In genomic region chr20:13098720-13099355, GRCh38 we compare ENCODE assay signal across 24 cellular contexts.
DNase-seq lines count a peak whose midpoint lies in the region; ATAC-seq, FAIRE-seq and TF ChIP-seq lines count a peak whose summit lies in the region.
"Had no signal": no experiment of that assay in that cellular context is flagged by ENCODE, and none has a peak within 500 bp of the region (broad histone marks: within the 10 kb centered on the region; RNA-seq: fewer than 3 reads in every experiment).

No MANE protein-coding gene starts in this region.

- H3K4me3 Mint-ChIP-seq in mesothelial cell of epicardium: no peak overlapping the region
- H3K4me3 Mint-ChIP-seq: B cell had no signal

- H3K27ac ChIP-seq in small intestine (ENCODE audit: low read depth in 1 of 2, low read length in 1 of 2): no peak overlapping the region
- H3K27ac ChIP-seq: C4-2B had no signal

- peak; percentile 41 for DNase-seq in ELF-1 (ENCODE audit: low read depth, low spot score)
- peak; percentile 49 for DNase-seq in SW480 (ENCODE audit: low spot score)
- DNase-seq in islet precursor cell: peak; percentile 74
- peak; percentile 68 for DNase-seq in small intestine
- no peak for DNase-seq in NCI-H1417 treated with DMSO at 0.1 percent for 48 hours (lab: John Stamatoyannopoulos, UW)
- DNase-seq in mesothelial cell of epicardium (ENCODE audit: low spot score in 2 of 2, unreplicated experiment in 2 of 2): no peak
- DNase-seq: DMS53; H7; Kasumi-1; NCI-H1092 treated with DMSO at 0.1 percent for 48 hours; NCI-H146; NCI-H1930; NCI-H2107; NCI-H524; NCI-H748 treated with DMSO at 0.1 percent for 48 hours; NK-92 treated with Interleukin-12 subunit alpha and Interleukin-12 subunit beta, amount 100 ng/mL, for 24 hours; SK-N-SH; SW 1271 had no signal

- peaks cover 6% of the 10 kb centered on the region for H3K36me3 Mint-ChIP-seq in mesothelial cell of epicardium

- ATAC-seq in GM19035 (IDR thresholded peaks at IDR 0.05; ENCODE audit: unreplicated experiment): no peak
- ATAC-seq: K562 had no signal

- H3K4me3 ChIP-seq in small intestine (ENCODE audit: low read depth in 1 of 2, low read length in 2 of 2): no peak overlapping the region
- H3K4me3 ChIP-seq: K562 had no signal

- no peak for FAIRE-seq in small intestine (lab: Jason Lieb, UNC)
- FAIRE-seq: D721Med, G401.6, K562 had no signal

- H3K4me1 ChIP-seq in small intestine (ENCODE audit: control insufficient read depth in 2 of 2, insufficient read depth in 1 of 2, low read depth in 1 of 2, low read length in 1 of 2): peaks cover 0 to 8% of the 10 kb centered on the region in 2 donors

- 61 to 78% (median 70%) methylated on average over 4 of the region's 4 CpGs for WGBS in small intestine, 3 donors

- H3K27me3 Mint-ChIP-seq in mesothelial cell of epicardium (ENCODE audit: low read depth): no peaks in the 10 kb centered on the region
- H3K27me3 Mint-ChIP-seq: B cell had no signal

- no peaks in the 10 kb centered on the region for H3K9me3 Mint-ChIP-seq in mesothelial cell of epicardium

- no peaks in the 10 kb centered on the region for H3K27me3 ChIP-seq in small intestine (ENCODE audit: control insufficient read depth in 2 of 2, insufficient read depth in 2 of 2, low read length in 2 of 2)

- TF ChIP-seq CTCF in mesothelial cell of epicardium (IDR thresholded peaks at IDR 0.05; ENCODE audit: unreplicated experiment): no peak

- H3K27ac Mint-ChIP-seq in mesothelial cell of epicardium: no peak overlapping the region
- H3K27ac Mint-ChIP-seq: B cell had no signal

- no peaks in the 10 kb centered on the region for H3K9me3 ChIP-seq in small intestine (ENCODE audit: control insufficient read depth, low read depth)
- H3K9me3 ChIP-seq: SK-N-SH had no signal

- peaks cover 8% of the 10 kb centered on the region for H3K4me1 Mint-ChIP-seq in mesothelial cell of epicardium
- H3K4me1 Mint-ChIP-seq: B cell had no signal

- peaks cover 0 to 5% of the 10 kb centered on the region in 2 donors for H3K36me3 ChIP-seq in small intestine (ENCODE audit: control insufficient read depth in 2 of 2, insufficient read depth in 2 of 2, low read length in 2 of 2)

Comparison
In these comparisons a context has a peak if more than half of its experiments do, and no peak if none do; other contexts are left out.
1. DNase-seq: peak in ELF-1 (single experiment), SW480 (single experiment), islet precursor cell (single experiment) and small intestine (single experiment); none in NCI-H1417 treated with DMSO at 0.1 percent for 48 hours (single experiment) and mesothelial cell of epicardium (0 of 2).